1 cellular context compared by ENCODE assay signal in the genomic region with DNA sequence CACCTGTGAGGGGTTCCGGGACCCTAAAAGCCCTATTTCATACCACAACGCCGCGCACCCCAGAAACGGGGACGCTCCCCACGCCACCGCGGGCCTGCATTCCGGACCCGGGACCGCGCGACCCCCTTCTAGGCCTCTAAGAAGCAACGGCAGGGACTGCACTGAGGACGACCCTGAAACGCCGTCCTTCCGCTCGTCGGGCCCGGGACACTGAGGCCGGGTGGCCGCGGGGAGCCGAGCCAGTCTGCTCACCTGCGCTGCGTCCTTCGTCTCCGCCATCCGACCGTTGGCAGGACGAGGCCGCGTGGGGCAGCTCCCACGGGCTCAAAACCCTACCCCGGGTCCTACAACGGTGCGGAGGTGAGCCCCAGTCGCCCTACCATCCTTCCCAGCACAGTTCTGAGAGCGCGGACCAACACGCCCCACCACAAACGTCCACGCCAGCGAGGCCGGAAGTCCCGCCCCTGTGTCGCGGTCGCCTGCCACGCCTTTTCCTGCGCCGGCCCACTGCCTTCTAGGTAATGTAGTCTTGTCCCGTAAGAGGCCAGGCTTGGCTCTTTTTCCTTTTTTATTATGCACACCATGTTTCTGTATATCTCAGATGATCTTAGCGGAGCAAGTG.
TF ChIP-seq lines count a peak whose summit lies in the region.

A gene (minus strand): TSS at position 460 of the 622 bp plus-strand sequence. CDS start 181 bp downstream, at position 279.

TF ChIP-seq in GM12878, 131 proteins besides CTCF, POLR2A, EP300 and RAD21 (continued from another document and continues in another):
- TF ChIP-seq, protein P1, sequence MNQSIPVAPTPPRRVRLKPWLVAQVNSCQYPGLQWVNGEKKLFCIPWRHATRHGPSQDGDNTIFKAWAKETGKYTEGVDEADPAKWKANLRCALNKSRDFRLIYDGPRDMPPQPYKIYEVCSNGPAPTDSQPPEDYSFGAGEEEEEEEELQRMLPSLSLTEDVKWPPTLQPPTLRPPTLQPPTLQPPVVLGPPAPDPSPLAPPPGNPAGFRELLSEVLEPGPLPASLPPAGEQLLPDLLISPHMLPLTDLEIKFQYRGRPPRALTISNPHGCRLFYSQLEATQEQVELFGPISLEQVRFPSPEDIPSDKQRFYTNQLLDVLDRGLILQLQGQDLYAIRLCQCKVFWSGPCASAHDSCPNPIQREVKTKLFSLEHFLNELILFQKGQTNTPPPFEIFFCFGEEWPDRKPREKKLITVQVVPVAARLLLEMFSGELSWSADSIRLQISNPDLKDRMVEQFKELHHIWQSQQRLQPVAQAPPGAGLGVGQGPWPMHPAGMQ (IDR thresholded peaks at IDR 0.05; ENCODE audit: borderline replicate concordance): no peak
- TF ChIP-seq NFYA (IDR thresholded peaks at IDR 0.05; ENCODE audit: borderline replicate concordance, low read depth, low read length) (no peak), GATAD2B (conservative IDR thresholded peaks at IDR 0.05; ENCODE audit: low read depth) (peak; percentile 31; the same call in 1 of the 2 replicates), KDM1A (IDR thresholded peaks at IDR 0.05; ENCODE audit: borderline replicate concordance) (no peak), YY1 (IDR thresholded peaks at IDR 0.05; ENCODE audit: low read depth, low read length) (no peak), TAF1 (IDR thresholded peaks at IDR 0.05; ENCODE audit: borderline replicate concordance, low read depth, low read length) (peak; percentile 67; the same call in 1 of the 2 replicates), BHLHE40 (IDR thresholded peaks at IDR 0.05; ENCODE audit: borderline replicate concordance in 1 of 2, low read depth in 2 of 2, low read length in 1 of 2) (peak in 1 of 2 experiments; percentile 24; a peak in 1 of 4 replicates), CBFB (IDR thresholded peaks at IDR 0.05; ENCODE audit: low read depth) (no peak), BMI1 (IDR thresholded peaks at IDR 0.05; ENCODE audit: borderline replicate concordance) (no peak), CEBPB (IDR thresholded peaks at IDR 0.05; ENCODE audit: borderline replicate concordance in 1 of 2, low read depth in 2 of 2, low read length in 2 of 2) (no peak), SMC3 (IDR thresholded peaks at IDR 0.05; ENCODE audit: borderline replicate concordance, low read length) (no peak), ZNF622 (IDR thresholded peaks at IDR 0.05) (no peak), ZNF24 (IDR thresholded peaks at IDR 0.05) (no peak), GABPA (IDR thresholded peaks at IDR 0.05; ENCODE audit: low read depth) (peak; percentile 98), SUZ12 (IDR thresholded peaks at IDR 0.05; ENCODE audit: unreplicated experiment) (no peak), JUND (IDR thresholded peaks at IDR 0.05; ENCODE audit: low read depth, low read length) (no peak), NFIC (IDR thresholded peaks at IDR 0.05; ENCODE audit: low read depth, low read length) (no peak), PML (IDR thresholded peaks at IDR 0.05; ENCODE audit: low read length) (no peak), RBBP5 (conservative IDR thresholded peaks at IDR 0.05) (no peak), NR2C2 (IDR thresholded peaks at IDR 0.05; ENCODE audit: borderline replicate concordance, control insufficient read depth, insufficient read length, low read depth) (no peak), ZZZ3 (IDR thresholded peaks at IDR 0.05; ENCODE audit: control insufficient read depth, insufficient read length, low read depth) (no peak), SREBF2 (IDR thresholded peaks at IDR 0.05; ENCODE audit: low read length) (no peak), IKZF1 (conservative IDR thresholded peaks at IDR 0.05) (peak; percentile 80), ZNF274 (IDR thresholded peaks at IDR 0.05; ENCODE audit: insufficient read depth, insufficient read length) (no peak), TBL1XR1 (IDR thresholded peaks at IDR 0.05; ENCODE audit: low read depth, low read length) (no peak), FOXK2 (IDR thresholded peaks at IDR 0.05) (no peak), RFX5 (IDR thresholded peaks at IDR 0.05; ENCODE audit: low read depth, low read length) (no peak), SMAD5 (IDR thresholded peaks at IDR 0.05; ENCODE audit: low read depth) (0 out of 2 replicates have a peak, but pooled peaks have one; percentile 26), NR2C1 (IDR thresholded peaks at IDR 0.05) (peak; percentile 36; the same call in 1 of the 2 replicates), MYB (IDR thresholded peaks at IDR 0.05; ENCODE audit: borderline replicate concordance, low read depth, low read length) (no peak), DPF2 (IDR thresholded peaks at IDR 0.05) (0 out of 2 replicates have a peak, but pooled peaks have one; percentile 15), POLR2AphosphoS2 (IDR thresholded peaks at IDR 0.05; ENCODE audit: low read depth, low read length) (peak; percentile 66; the same call in 1 of the 2 replicates), SIX5 (IDR thresholded peaks at IDR 0.05; ENCODE audit: low read depth, low read length, severe bottlenecking) (peak; percentile 86), ZNF217 (IDR thresholded peaks at IDR 0.05) (no peak), IKZF2 (IDR thresholded peaks at IDR 0.05) (no peak), ETV6 (conservative IDR thresholded peaks at IDR 0.05 in 1 of 2, IDR thresholded peaks at IDR 0.05 in 1 of 2; ENCODE audit: borderline replicate concordance in 1 of 2, low read depth in 1 of 2) (no peak), SP1 (IDR thresholded peaks at IDR 0.05; ENCODE audit: low read depth, low read length) (peak; percentile 67), ZSCAN29 (IDR thresholded peaks at IDR 0.05) (no peak)
- TF ChIP-seq, protein P2, sequence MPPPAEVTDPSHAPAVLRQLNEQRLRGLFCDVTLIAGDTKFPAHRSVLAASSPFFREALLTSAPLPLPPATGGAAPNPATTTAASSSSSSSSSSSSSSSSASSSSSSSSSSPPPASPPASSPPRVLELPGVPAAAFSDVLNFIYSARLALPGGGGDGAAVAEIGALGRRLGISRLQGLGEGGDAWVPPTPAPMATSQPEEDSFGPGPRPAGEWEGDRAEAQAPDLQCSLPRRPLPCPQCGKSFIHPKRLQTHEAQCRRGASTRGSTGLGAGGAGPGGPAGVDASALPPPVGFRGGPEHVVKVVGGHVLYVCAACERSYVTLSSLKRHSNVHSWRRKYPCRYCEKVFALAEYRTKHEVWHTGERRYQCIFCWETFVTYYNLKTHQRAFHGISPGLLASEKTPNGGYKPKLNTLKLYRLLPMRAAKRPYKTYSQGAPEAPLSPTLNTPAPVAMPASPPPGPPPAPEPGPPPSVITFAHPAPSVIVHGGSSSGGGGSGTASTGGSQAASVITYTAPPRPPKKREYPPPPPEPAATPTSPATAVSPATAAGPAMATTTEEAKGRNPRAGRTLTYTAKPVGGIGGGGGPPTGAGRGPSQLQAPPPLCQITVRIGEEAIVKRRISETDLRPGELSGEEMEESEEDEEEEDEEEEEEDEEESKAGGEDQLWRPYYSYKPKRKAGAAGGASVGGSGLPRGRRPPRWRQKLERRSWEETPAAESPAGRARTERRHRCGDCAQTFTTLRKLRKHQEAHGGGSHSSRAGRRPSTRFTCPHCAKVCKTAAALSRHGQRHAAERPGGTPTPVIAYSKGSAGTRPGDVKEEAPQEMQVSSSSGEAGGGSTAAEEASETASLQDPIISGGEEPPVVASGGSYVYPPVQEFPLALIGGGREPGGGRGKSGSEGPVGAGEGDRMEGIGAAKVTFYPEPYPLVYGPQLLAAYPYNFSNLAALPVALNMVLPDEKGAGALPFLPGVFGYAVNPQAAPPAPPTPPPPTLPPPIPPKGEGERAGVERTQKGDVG (CRISPR knock-in tag; IDR thresholded peaks at IDR 0.05): no peak
- TF ChIP-seq, protein P3, sequence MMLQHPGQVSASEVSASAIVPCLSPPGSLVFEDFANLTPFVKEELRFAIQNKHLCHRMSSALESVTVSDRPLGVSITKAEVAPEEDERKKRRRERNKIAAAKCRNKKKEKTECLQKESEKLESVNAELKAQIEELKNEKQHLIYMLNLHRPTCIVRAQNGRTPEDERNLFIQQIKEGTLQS (IDR thresholded peaks at IDR 0.05; ENCODE audit: borderline replicate concordance, extremely low read depth, low read depth, low read length): no peak
- TF ChIP-seq, protein P4, sequence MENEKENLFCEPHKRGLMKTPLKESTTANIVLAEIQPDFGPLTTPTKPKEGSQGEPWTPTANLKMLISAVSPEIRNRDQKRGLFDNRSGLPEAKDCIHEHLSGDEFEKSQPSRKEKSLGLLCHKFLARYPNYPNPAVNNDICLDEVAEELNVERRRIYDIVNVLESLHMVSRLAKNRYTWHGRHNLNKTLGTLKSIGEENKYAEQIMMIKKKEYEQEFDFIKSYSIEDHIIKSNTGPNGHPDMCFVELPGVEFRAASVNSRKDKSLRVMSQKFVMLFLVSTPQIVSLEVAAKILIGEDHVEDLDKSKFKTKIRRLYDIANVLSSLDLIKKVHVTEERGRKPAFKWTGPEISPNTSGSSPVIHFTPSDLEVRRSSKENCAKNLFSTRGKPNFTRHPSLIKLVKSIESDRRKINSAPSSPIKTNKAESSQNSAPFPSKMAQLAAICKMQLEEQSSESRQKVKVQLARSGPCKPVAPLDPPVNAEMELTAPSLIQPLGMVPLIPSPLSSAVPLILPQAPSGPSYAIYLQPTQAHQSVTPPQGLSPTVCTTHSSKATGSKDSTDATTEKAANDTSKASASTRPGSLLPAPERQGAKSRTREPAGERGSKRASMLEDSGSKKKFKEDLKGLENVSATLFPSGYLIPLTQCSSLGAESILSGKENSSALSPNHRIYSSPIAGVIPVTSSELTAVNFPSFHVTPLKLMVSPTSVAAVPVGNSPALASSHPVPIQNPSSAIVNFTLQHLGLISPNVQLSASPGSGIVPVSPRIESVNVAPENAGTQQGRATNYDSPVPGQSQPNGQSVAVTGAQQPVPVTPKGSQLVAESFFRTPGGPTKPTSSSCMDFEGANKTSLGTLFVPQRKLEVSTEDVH (IDR thresholded peaks at IDR 0.05; ENCODE audit: low read depth, partially characterized antibody): no peak
- TF ChIP-seq, protein P5, sequence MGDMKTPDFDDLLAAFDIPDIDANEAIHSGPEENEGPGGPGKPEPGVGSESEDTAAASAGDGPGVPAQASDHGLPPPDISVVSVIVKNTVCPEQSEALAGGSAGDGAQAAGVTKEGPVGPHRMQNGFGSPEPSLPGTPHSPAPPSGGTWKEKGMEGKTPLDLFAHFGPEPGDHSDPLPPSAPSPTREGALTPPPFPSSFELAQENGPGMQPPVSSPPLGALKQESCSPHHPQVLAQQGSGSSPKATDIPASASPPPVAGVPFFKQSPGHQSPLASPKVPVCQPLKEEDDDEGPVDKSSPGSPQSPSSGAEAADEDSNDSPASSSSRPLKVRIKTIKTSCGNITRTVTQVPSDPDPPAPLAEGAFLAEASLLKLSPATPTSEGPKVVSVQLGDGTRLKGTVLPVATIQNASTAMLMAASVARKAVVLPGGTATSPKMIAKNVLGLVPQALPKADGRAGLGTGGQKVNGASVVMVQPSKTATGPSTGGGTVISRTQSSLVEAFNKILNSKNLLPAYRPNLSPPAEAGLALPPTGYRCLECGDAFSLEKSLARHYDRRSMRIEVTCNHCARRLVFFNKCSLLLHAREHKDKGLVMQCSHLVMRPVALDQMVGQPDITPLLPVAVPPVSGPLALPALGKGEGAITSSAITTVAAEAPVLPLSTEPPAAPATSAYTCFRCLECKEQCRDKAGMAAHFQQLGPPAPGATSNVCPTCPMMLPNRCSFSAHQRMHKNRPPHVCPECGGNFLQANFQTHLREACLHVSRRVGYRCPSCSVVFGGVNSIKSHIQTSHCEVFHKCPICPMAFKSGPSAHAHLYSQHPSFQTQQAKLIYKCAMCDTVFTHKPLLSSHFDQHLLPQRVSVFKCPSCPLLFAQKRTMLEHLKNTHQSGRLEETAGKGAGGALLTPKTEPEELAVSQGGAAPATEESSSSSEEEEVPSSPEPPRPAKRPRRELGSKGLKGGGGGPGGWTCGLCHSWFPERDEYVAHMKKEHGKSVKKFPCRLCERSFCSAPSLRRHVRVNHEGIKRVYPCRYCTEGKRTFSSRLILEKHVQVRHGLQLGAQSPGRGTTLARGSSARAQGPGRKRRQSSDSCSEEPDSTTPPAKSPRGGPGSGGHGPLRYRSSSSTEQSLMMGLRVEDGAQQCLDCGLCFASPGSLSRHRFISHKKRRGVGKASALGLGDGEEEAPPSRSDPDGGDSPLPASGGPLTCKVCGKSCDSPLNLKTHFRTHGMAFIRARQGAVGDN (IDR thresholded peaks at IDR 0.05): no peak
- TF ChIP-seq, protein P6, sequence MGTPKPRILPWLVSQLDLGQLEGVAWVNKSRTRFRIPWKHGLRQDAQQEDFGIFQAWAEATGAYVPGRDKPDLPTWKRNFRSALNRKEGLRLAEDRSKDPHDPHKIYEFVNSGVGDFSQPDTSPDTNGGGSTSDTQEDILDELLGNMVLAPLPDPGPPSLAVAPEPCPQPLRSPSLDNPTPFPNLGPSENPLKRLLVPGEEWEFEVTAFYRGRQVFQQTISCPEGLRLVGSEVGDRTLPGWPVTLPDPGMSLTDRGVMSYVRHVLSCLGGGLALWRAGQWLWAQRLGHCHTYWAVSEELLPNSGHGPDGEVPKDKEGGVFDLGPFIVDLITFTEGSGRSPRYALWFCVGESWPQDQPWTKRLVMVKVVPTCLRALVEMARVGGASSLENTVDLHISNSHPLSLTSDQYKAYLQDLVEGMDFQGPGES (IDR thresholded peaks at IDR 0.05): no peak
- TF ChIP-seq, protein P7, sequence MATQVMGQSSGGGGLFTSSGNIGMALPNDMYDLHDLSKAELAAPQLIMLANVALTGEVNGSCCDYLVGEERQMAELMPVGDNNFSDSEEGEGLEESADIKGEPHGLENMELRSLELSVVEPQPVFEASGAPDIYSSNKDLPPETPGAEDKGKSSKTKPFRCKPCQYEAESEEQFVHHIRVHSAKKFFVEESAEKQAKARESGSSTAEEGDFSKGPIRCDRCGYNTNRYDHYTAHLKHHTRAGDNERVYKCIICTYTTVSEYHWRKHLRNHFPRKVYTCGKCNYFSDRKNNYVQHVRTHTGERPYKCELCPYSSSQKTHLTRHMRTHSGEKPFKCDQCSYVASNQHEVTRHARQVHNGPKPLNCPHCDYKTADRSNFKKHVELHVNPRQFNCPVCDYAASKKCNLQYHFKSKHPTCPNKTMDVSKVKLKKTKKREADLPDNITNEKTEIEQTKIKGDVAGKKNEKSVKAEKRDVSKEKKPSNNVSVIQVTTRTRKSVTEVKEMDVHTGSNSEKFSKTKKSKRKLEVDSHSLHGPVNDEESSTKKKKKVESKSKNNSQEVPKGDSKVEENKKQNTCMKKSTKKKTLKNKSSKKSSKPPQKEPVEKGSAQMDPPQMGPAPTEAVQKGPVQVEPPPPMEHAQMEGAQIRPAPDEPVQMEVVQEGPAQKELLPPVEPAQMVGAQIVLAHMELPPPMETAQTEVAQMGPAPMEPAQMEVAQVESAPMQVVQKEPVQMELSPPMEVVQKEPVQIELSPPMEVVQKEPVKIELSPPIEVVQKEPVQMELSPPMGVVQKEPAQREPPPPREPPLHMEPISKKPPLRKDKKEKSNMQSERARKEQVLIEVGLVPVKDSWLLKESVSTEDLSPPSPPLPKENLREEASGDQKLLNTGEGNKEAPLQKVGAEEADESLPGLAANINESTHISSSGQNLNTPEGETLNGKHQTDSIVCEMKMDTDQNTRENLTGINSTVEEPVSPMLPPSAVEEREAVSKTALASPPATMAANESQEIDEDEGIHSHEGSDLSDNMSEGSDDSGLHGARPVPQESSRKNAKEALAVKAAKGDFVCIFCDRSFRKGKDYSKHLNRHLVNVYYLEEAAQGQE (IDR thresholded peaks at IDR 0.05; ENCODE audit: low read depth, low read length): no peak
